ENCODE assay signal across 1 cellular context in the genomic region with DNA sequence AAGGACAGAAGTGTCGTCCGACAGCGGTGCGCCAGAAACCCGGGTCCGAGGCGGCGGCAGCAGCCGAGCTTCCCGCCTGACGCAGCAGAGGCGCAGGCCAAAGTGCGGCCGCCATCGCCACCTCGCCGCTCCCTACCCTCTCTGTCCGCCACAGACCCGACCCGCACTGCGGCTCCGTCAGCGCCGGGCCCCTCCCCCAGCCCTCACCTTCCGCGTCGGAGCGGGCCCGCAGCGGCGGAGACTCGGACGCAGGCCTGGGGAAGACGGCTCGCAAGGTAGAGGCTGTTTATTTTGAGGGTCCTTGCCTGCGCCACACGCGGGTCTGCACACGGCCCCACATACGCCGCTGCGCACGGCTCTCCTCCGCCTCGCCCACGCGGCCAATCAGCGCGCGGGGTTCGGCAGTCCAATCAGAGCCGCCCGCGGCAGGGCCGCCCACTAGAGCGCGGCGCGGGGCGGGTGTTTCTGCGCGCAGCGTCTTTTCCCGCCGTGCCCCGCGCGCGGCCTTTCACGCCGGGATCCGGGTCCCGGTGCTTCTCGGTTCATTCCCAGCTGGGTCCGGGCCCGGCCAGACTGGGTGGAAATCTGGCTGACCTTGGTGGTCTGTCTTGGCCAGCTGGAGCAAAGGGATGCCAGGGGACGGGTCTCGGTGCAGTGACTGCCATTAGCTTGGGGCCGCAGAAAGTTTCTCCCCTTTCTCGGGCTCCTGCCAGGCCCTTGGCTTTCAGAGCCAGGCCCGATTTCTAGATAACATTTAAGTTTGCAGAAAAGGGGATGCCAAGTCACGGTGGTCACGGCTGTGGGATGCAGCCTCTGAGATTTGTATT.
A peak's percentile ranks its signal among the peaks of the same experiment; 100 is the strongest.
TF ChIP-seq lines count a peak whose summit lies in the region.

A gene (minus strand): TSS at position 328 of the 827 bp plus-strand sequence. CDS start 12,139 bp downstream, outside the sequence.

TF ChIP-seq in K562, 482 proteins besides CTCF, POLR2A, EP300 and RAD21 (continued from another document and continues in another):
- TF ChIP-seq, protein P1, sequence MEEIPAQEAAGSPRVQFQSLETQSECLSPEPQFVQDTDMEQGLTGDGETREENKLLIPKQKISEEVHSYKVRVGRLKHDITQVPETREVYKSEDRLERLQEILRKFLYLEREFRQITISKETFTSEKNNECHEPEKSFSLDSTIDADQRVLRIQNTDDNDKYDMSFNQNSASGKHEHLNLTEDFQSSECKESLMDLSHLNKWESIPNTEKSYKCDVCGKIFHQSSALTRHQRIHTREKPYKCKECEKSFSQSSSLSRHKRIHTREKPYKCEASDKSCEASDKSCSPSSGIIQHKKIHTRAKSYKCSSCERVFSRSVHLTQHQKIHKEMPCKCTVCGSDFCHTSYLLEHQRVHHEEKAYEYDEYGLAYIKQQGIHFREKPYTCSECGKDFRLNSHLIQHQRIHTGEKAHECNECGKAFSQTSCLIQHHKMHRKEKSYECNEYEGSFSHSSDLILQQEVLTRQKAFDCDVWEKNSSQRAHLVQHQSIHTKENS (CRISPR knock-in tag; IDR thresholded peaks at IDR 0.05) = no peak
- TF ChIP-seq, protein P2, sequence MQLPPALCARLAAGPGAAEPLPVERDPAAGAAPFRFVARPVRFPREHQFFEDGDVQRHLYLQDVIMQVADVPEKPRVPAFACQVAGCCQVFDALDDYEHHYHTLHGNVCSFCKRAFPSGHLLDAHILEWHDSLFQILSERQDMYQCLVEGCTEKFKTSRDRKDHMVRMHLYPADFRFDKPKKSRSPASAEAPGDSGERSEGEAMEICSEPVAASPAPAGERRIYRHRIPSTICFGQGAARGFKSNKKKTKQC (CRISPR knock-in tag; IDR thresholded peaks at IDR 0.05) = 0 out of 2 replicates have a peak, but pooled peaks have one; percentile 10
- TF ChIP-seq L3MBTL2 (IDR thresholded peaks at IDR 0.05) (0 out of 2 replicates have a peak, but pooled peaks have one; percentile 36), FOXK1 (CRISPR knock-in tag; IDR thresholded peaks at IDR 0.05; ENCODE audit: borderline replicate concordance) (peak; percentile 78; the same call in 1 of the 2 replicates), FOXA1 (IDR thresholded peaks at IDR 0.05; ENCODE audit: borderline replicate concordance) (no peak), PHB2 (IDR thresholded peaks at IDR 0.05; ENCODE audit: low read depth) (no peak), PPARD (CRISPR knock-in tag; IDR thresholded peaks at IDR 0.05) (no peak), GABPB2 (CRISPR knock-in tag; conservative IDR thresholded peaks at IDR 0.05) (no peak), GABPA (tag; conservative IDR thresholded peaks at IDR 0.05; ENCODE audit: low read depth) (no peak), ZFPM2 (CRISPR knock-in tag; IDR thresholded peaks at IDR 0.05) (no peak), PHF20 (IDR thresholded peaks at IDR 0.05; ENCODE audit: partially characterized antibody) (no peak), SMAD1 (IDR thresholded peaks at IDR 0.05; ENCODE audit: low read depth, low read length, partially characterized antibody) (peak; percentile 82), SRSF1 (IDR thresholded peaks at IDR 0.05; ENCODE audit: low read depth, low read length) (no peak), POLR2AphosphoS2 (IDR thresholded peaks at IDR 0.05; ENCODE audit: low read length) (no peak; the same call in 1 of the 2 replicates), TBP (optimal IDR thresholded peaks at IDR 0.05; ENCODE audit: low read depth, low read length) (peak; percentile 87), TBL1XR1 (IDR thresholded peaks at IDR 0.05; ENCODE audit: low read length in 2 of 2) (no peak), CXXC5 (CRISPR knock-in tag; IDR thresholded peaks at IDR 0.05) (peak; percentile 89), IFI16 (CRISPR knock-in tag; IDR thresholded peaks at IDR 0.05) (no peak), KDM2B (CRISPR knock-in tag; IDR thresholded peaks at IDR 0.05) (no peak), ZNF668 (CRISPR knock-in tag; IDR thresholded peaks at IDR 0.05) (no peak), TOE1 (IDR thresholded peaks at IDR 0.05; ENCODE audit: borderline replicate concordance) (no peak), TOE1 (CRISPR knock-in tag; IDR thresholded peaks at IDR 0.05; ENCODE audit: borderline replicate concordance, low read depth) (no peak), PHF8 (IDR thresholded peaks at IDR 0.05; ENCODE audit: borderline replicate concordance, low read length) (peak; percentile 85), ZNF589 (CRISPR knock-in tag; IDR thresholded peaks at IDR 0.05; ENCODE audit: low read depth) (no peak), ZC3H11A (IDR thresholded peaks at IDR 0.05; ENCODE audit: low read depth, low read length) (no peak), SOX6 (IDR thresholded peaks at IDR 0.05) (no peak), DMBX1 (CRISPR knock-in tag; IDR thresholded peaks at IDR 0.05; ENCODE audit: borderline replicate concordance) (no peak), RBM17 (IDR thresholded peaks at IDR 0.05; ENCODE audit: borderline replicate concordance, low read depth, low read length) (no peak), GATA2 (CRISPR knock-in tag; IDR thresholded peaks at IDR 0.05) (no peak), SETDB1 (IDR thresholded peaks at IDR 0.05; ENCODE audit: low read length) (no peak)
- TF ChIP-seq, protein P3, sequence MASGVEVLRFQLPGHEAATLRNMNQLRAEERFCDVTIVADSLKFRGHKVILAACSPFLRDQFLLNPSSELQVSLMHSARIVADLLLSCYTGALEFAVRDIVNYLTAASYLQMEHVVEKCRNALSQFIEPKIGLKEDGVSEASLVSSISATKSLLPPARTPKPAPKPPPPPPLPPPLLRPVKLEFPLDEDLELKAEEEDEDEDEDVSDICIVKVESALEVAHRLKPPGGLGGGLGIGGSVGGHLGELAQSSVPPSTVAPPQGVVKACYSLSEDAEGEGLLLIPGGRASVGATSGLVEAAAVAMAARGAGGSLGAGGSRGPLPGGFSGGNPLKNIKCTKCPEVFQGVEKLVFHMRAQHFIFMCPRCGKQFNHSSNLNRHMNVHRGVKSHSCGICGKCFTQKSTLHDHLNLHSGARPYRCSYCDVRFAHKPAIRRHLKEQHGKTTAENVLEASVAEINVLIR (CRISPR knock-in tag; IDR thresholded peaks at IDR 0.05) = no peak
- TF ChIP-seq, protein P4, sequence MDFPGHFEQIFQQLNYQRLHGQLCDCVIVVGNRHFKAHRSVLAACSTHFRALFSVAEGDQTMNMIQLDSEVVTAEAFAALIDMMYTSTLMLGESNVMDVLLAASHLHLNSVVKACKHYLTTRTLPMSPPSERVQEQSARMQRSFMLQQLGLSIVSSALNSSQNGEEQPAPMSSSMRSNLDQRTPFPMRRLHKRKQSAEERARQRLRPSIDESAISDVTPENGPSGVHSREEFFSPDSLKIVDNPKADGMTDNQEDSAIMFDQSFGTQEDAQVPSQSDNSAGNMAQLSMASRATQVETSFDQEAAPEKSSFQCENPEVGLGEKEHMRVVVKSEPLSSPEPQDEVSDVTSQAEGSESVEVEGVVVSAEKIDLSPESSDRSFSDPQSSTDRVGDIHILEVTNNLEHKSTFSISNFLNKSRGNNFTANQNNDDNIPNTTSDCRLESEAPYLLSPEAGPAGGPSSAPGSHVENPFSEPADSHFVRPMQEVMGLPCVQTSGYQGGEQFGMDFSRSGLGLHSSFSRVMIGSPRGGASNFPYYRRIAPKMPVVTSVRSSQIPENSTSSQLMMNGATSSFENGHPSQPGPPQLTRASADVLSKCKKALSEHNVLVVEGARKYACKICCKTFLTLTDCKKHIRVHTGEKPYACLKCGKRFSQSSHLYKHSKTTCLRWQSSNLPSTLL (IDR thresholded peaks at IDR 0.05) = no peak
- TF ChIP-seq, protein P5, sequence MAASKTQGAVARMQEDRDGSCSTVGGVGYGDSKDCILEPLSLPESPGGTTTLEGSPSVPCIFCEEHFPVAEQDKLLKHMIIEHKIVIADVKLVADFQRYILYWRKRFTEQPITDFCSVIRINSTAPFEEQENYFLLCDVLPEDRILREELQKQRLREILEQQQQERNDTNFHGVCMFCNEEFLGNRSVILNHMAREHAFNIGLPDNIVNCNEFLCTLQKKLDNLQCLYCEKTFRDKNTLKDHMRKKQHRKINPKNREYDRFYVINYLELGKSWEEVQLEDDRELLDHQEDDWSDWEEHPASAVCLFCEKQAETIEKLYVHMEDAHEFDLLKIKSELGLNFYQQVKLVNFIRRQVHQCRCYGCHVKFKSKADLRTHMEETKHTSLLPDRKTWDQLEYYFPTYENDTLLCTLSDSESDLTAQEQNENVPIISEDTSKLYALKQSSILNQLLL (CRISPR knock-in tag; IDR thresholded peaks at IDR 0.05; ENCODE audit: borderline replicate concordance) = no peak
- TF ChIP-seq, protein P6, sequence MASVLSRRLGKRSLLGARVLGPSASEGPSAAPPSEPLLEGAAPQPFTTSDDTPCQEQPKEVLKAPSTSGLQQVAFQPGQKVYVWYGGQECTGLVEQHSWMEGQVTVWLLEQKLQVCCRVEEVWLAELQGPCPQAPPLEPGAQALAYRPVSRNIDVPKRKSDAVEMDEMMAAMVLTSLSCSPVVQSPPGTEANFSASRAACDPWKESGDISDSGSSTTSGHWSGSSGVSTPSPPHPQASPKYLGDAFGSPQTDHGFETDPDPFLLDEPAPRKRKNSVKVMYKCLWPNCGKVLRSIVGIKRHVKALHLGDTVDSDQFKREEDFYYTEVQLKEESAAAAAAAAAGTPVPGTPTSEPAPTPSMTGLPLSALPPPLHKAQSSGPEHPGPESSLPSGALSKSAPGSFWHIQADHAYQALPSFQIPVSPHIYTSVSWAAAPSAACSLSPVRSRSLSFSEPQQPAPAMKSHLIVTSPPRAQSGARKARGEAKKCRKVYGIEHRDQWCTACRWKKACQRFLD (CRISPR knock-in tag; IDR thresholded peaks at IDR 0.05) = peak; percentile 75; the same call in 1 of the 2 replicates
- TF ChIP-seq, protein P7, sequence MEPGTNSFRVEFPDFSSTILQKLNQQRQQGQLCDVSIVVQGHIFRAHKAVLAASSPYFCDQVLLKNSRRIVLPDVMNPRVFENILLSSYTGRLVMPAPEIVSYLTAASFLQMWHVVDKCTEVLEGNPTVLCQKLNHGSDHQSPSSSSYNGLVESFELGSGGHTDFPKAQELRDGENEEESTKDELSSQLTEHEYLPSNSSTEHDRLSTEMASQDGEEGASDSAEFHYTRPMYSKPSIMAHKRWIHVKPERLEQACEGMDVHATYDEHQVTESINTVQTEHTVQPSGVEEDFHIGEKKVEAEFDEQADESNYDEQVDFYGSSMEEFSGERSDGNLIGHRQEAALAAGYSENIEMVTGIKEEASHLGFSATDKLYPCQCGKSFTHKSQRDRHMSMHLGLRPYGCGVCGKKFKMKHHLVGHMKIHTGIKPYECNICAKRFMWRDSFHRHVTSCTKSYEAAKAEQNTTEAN (CRISPR knock-in tag; IDR thresholded peaks at IDR 0.05) = no peak
- TF ChIP-seq, protein P8, sequence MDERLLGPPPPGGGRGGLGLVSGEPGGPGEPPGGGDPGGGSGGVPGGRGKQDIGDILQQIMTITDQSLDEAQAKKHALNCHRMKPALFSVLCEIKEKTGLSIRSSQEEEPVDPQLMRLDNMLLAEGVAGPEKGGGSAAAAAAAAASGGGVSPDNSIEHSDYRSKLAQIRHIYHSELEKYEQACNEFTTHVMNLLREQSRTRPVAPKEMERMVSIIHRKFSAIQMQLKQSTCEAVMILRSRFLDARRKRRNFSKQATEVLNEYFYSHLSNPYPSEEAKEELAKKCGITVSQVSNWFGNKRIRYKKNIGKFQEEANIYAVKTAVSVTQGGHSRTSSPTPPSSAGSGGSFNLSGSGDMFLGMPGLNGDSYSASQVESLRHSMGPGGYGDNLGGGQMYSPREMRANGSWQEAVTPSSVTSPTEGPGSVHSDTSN (CRISPR knock-in tag; IDR thresholded peaks at IDR 0.05; ENCODE audit: low read depth) = no peak
- TF ChIP-seq, protein P8 (tag; conservative IDR thresholded peaks at IDR 0.05; ENCODE audit: low read depth) = no peak
- TF ChIP-seq, protein P9, sequence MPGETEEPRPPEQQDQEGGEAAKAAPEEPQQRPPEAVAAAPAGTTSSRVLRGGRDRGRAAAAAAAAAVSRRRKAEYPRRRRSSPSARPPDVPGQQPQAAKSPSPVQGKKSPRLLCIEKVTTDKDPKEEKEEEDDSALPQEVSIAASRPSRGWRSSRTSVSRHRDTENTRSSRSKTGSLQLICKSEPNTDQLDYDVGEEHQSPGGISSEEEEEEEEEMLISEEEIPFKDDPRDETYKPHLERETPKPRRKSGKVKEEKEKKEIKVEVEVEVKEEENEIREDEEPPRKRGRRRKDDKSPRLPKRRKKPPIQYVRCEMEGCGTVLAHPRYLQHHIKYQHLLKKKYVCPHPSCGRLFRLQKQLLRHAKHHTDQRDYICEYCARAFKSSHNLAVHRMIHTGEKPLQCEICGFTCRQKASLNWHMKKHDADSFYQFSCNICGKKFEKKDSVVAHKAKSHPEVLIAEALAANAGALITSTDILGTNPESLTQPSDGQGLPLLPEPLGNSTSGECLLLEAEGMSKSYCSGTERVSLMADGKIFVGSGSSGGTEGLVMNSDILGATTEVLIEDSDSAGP (CRISPR knock-in tag; IDR thresholded peaks at IDR 0.05) = no peak
- TF ChIP-seq, protein P10, sequence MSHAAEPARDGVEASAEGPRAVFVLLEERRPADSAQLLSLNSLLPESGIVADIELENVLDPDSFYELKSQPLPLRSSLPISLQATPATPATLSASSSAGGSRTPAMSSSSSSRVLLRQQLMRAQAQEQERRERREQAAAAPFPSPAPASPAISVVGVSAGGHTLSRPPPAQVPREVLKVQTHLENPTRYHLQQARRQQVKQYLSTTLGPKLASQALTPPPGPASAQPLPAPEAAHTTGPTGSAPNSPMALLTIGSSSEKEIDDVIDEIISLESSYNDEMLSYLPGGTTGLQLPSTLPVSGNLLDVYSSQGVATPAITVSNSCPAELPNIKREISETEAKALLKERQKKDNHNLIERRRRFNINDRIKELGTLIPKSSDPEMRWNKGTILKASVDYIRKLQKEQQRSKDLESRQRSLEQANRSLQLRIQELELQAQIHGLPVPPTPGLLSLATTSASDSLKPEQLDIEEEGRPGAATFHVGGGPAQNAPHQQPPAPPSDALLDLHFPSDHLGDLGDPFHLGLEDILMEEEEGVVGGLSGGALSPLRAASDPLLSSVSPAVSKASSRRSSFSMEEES (CRISPR knock-in tag; IDR thresholded peaks at IDR 0.05) = no peak
